Comparison of ENCODE assay signal across 33 cellular contexts in the genomic region with DNA sequence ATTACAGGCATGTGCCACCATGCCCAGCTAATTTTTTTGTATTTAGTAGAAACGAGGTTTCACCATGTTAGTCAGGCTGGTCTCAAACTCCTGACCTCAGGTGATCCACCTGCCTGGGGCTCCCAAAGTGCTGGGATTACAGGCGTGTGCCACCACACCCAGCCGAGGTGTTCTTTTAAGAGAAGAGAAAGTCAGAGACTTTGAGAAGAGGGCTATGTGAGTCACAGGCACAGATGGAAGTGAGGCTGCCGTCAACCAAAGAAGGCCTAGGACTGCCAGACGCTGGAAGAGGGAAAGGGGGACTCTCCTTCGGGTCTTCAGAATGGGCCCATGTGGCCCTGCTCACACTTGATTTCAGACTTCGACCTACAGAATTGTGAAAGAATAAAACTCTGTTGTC.
"Had no signal": no experiment of that assay in that cellular context is flagged by ENCODE, and none has a peak within 500 bp of the region (broad histone marks: within the 10 kb centered on the region; RNA-seq: fewer than 3 reads in every experiment).

No MANE protein-coding gene starts in this region.

- H3K4me3 Mint-ChIP-seq: activated CD4-positive, alpha-beta memory T cell treated with anti-CD3 and anti-CD28 coated beads, Interleukin-2, amount 10 ng/mL, durations not matched to agents 7 days and 5 days; activated CD8-positive, alpha-beta memory T cell treated with anti-CD3 and anti-CD28 coated beads, Interleukin-2, amount 10 ng/mL, durations not matched to agents 7 days and 5 days; activated naive CD8-positive, alpha-beta T cell treated with anti-CD3 and anti-CD28 coated beads for 36 hours; T-cell had no signal

- H3K9me3 Mint-ChIP-seq: activated CD4-positive, alpha-beta memory T cell treated with anti-CD3 and anti-CD28 coated beads, Interleukin-2, amount 10 ng/mL, durations not matched to agents 7 days and 5 days; activated naive CD8-positive, alpha-beta T cell treated with anti-CD3 and anti-CD28 coated beads for 36 hours had no signal

- H3K27ac Mint-ChIP-seq: activated CD4-positive, alpha-beta memory T cell treated with anti-CD3 and anti-CD28 coated beads, Interleukin-2, amount 10 ng/mL, durations not matched to agents 7 days and 5 days; activated CD8-positive, alpha-beta memory T cell treated with anti-CD3 and anti-CD28 coated beads, Interleukin-2, amount 10 ng/mL, durations not matched to agents 7 days and 5 days; activated naive CD8-positive, alpha-beta T cell treated with anti-CD3 and anti-CD28 coated beads for 36 hours; T-cell had no signal

- H3K4me1 Mint-ChIP-seq: activated naive CD8-positive, alpha-beta T cell treated with anti-CD3 and anti-CD28 coated beads for 36 hours had no signal

- H3K27ac ChIP-seq: RWPE1, VCaP had no signal

- H3K27me3 Mint-ChIP-seq: activated CD4-positive, alpha-beta memory T cell treated with anti-CD3 and anti-CD28 coated beads, Interleukin-2, amount 10 ng/mL, durations not matched to agents 7 days and 5 days; activated CD8-positive, alpha-beta memory T cell treated with anti-CD3 and anti-CD28 coated beads, Interleukin-2, amount 10 ng/mL, durations not matched to agents 7 days and 5 days; activated naive CD8-positive, alpha-beta T cell treated with anti-CD3 and anti-CD28 coated beads for 36 hours had no signal

- ATAC-seq: activated CD8-positive, alpha-beta memory T cell treated with anti-CD3 and anti-CD28 coated beads, Interleukin-2, amount 10 ng/mL, durations not matched to agents 7 days and 5 days; K562; PC-3; Right ventricle myocardium inferior; SK-N-SH treated with all-trans-retinoic acid at 6 μM for 48 hours; T-cell had no signal

- DNase-seq: activated CD4-positive, alpha-beta memory T cell treated with anti-CD3 and anti-CD28 coated beads, Interleukin-2, amount 10 ng/mL, durations not matched to agents 7 days and 5 days; activated CD4-positive, alpha-beta T cell treated with anti-CD3 and anti-CD28 coated beads for 1 hour; activated CD4-positive, alpha-beta T cell treated with anti-CD3 and anti-CD28 coated beads for 48 hours; activated CD4-positive, CD25-positive, alpha-beta regulatory T cell; activated CD8-positive, alpha-beta memory T cell treated with anti-CD3 and anti-CD28 coated beads for 24 hours; activated CD8-positive, alpha-beta memory T cell treated with anti-CD3 and anti-CD28 coated beads, Interleukin-2, amount 10 ng/mL, durations not matched to agents 7 days and 5 days; activated CD8-positive, alpha-beta memory T cell treated with anti-CD3 and anti-CD28 coated beads, Interleukin-2, amount 50 U/mL, for 48 hours; activated effector memory CD4-positive, alpha-beta T cell treated with Interleukin-2 at 50 U/mL for 16 hours; activated naive CD4-positive, alpha-beta T cell treated with anti-CD3 and anti-CD28 coated beads, Interleukin-2, amount 50 U/mL, for 16 hours; activated naive CD8-positive, alpha-beta T cell treated with anti-CD3 and anti-CD28 coated beads for 36 hours; activated T-cell treated with anti-CD3 and anti-CD28 coated beads, Interleukin-2, amount 50 U/mL, for 48 hours; amniotic stem cell; aorta; NCI-H1105; NCI-H1417 treated with DMSO at 0.1 percent for 48 hours; NCI-H2029 treated with DMSO at 0.1 percent for 48 hours; NCI-H2107; NCI-H2171; NCI-H510A; NCI-H526; NCI-H748 treated with DMSO at 0.1 percent for 48 hours; NK-92 treated with Interleukin-12 subunit alpha and Interleukin-12 subunit beta, amount 100 ng/mL, for 24 hours; PC-3; SIG-M5; T-cell; T-helper 2 cell; T-helper 9 cell had no signal

- FAIRE-seq: K562, RCC 7860 had no signal

- H3K36me3 Mint-ChIP-seq: activated CD8-positive, alpha-beta memory T cell treated with anti-CD3 and anti-CD28 coated beads, Interleukin-2, amount 10 ng/mL, durations not matched to agents 7 days and 5 days; activated naive CD8-positive, alpha-beta T cell treated with anti-CD3 and anti-CD28 coated beads for 36 hours; T-cell had no signal

- H3K4me3 ChIP-seq: K562 had no signal
